4 cellular contexts compared by ENCODE assay signal in genomic region chr5:81393430-81393782, GRCh38.
TF ChIP-seq lines count a peak whose summit lies in the region.

No MANE protein-coding gene starts in this region.

TF ChIP-seq in A549, 52 proteins besides CTCF, POLR2A, EP300 and RAD21:
- TF ChIP-seq RNF2 (IDR thresholded peaks at IDR 0.05; ENCODE audit: borderline replicate concordance, low read depth) (0 out of 2 replicates have a peak, but pooled peaks have one; percentile 63), HDAC2 (IDR thresholded peaks at IDR 0.05) (no peak)
TF ChIP-seq in A549: peak in this region for 1.

TF ChIP-seq in HEK293, 187 proteins besides CTCF, POLR2A, EP300 and RAD21:
- TF ChIP-seq ZNF121 (tag by site-specific recombination; IDR thresholded peaks at IDR 0.05) (peak; percentile 94), ZNF335 (tag by site-specific recombination; conservative IDR thresholded peaks at IDR 0.05) (peak; percentile 60; the same call in 1 of the 2 replicates), ZBTB17 (tag by site-specific recombination; IDR thresholded peaks at IDR 0.05) (0 out of 2 replicates have a peak, but pooled peaks have one; percentile 28), ZNF37A (tag by site-specific recombination; IDR thresholded peaks at IDR 0.05) (no peak), PRDM6 (tag by site-specific recombination; IDR thresholded peaks at IDR 0.05) (no peak)

TF ChIP-seq in H1, 55 proteins besides CTCF, POLR2A, EP300 and RAD21:
- TF ChIP-seq EZH2 (IDR thresholded peaks at IDR 0.05; ENCODE audit: low read depth, low read length, severe bottlenecking) = no peak
- no peak for TF ChIP-seq TAF1 (IDR thresholded peaks at IDR 0.05; ENCODE audit: low read depth, low read length)
- no peak for TF ChIP-seq KDM4A (IDR thresholded peaks at IDR 0.05; ENCODE audit: low read depth, low read length, severe bottlenecking)
- TF ChIP-seq CHD1 (IDR thresholded peaks at IDR 0.05; ENCODE audit: low read depth, low read length) = no peak
- TF ChIP-seq KDM1A (IDR thresholded peaks at IDR 0.05; ENCODE audit: borderline replicate concordance, low read length) = peak; percentile 92

TF ChIP-seq in neural cell, 6 proteins besides CTCF, POLR2A, EP300 and RAD21:
- TF ChIP-seq POLR2AphosphoS5 (IDR thresholded peaks at IDR 0.05) (no peak), MXI1 (conservative IDR thresholded peaks at IDR 0.05; ENCODE audit: poor library complexity, severe bottlenecking) (no peak), EZH2 (IDR thresholded peaks at IDR 0.05; ENCODE audit: borderline replicate concordance, insufficient read depth, low read length, poor library complexity, severe bottlenecking) (no peak), TAF1 (IDR thresholded peaks at IDR 0.05; ENCODE audit: low read depth) (no peak), SMC3 (conservative IDR thresholded peaks at IDR 0.05; ENCODE audit: poor library complexity) (no peak)
- TF ChIP-seq, protein P1, sequence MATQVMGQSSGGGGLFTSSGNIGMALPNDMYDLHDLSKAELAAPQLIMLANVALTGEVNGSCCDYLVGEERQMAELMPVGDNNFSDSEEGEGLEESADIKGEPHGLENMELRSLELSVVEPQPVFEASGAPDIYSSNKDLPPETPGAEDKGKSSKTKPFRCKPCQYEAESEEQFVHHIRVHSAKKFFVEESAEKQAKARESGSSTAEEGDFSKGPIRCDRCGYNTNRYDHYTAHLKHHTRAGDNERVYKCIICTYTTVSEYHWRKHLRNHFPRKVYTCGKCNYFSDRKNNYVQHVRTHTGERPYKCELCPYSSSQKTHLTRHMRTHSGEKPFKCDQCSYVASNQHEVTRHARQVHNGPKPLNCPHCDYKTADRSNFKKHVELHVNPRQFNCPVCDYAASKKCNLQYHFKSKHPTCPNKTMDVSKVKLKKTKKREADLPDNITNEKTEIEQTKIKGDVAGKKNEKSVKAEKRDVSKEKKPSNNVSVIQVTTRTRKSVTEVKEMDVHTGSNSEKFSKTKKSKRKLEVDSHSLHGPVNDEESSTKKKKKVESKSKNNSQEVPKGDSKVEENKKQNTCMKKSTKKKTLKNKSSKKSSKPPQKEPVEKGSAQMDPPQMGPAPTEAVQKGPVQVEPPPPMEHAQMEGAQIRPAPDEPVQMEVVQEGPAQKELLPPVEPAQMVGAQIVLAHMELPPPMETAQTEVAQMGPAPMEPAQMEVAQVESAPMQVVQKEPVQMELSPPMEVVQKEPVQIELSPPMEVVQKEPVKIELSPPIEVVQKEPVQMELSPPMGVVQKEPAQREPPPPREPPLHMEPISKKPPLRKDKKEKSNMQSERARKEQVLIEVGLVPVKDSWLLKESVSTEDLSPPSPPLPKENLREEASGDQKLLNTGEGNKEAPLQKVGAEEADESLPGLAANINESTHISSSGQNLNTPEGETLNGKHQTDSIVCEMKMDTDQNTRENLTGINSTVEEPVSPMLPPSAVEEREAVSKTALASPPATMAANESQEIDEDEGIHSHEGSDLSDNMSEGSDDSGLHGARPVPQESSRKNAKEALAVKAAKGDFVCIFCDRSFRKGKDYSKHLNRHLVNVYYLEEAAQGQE (IDR thresholded peaks at IDR 0.05; ENCODE audit: borderline replicate concordance) = no peak
